13 cellular contexts compared by ENCODE assay signal in genomic region chr3:152245498-152246175, GRCh38. TPM values are rescaled to one million over a fixed set of nuclear protein-coding genes. Genes with fewer than 3 reads are reported as not detected.
DNase-seq lines count a peak whose midpoint lies in the region; ATAC-seq and TF ChIP-seq lines count a peak whose summit lies in the region.
"Had no signal": no experiment of that assay in that cellular context is flagged by ENCODE, and none has a peak within 500 bp of the region (broad histone marks: within the 10 kb centered on the region; RNA-seq: fewer than 3 reads in every experiment).

No MANE protein-coding gene starts in this region.

- 0 out of 2 replicates have a peak overlapping the region, but pooled peaks have one; percentile 37 for H3K14ac ChIP-seq in IMR-90 (replicated peaks; ENCODE audit: low read depth, low read length)

- H4K91ac ChIP-seq in IMR-90 (ENCODE audit: insufficient read depth, low read depth, low read length): no peak overlapping the region

- no peaks in the 10 kb centered on the region for H3K9me2 ChIP-seq in Karpas-422 (replicated peaks; ENCODE audit: insufficient read depth, low read length)

- H3K56ac ChIP-seq in IMR-90 (ENCODE audit: extremely low read depth, insufficient read depth, low read length): no peak overlapping the region

- peak overlapping the region; percentile 36 for H3K27ac ChIP-seq in CD8-positive, alpha-beta T cell (ENCODE audit: low read depth, low read length)
- H3K27ac ChIP-seq in IMR-90 (ENCODE audit: insufficient read depth, low read length): no peak overlapping the region
- peak overlapping the region; percentile 72 for H3K27ac ChIP-seq in naive thymus-derived CD4-positive, alpha-beta T cell (ENCODE audit: low read depth, low read length)
- no peak overlapping the region for H3K27ac ChIP-seq in Karpas-422 (ENCODE audit: low read length)
- H3K27ac ChIP-seq: breast epithelium, vagina had no signal

- H3K9me3 ChIP-seq in CD8-positive, alpha-beta T cell (ENCODE audit: low read length): no peaks in the 10 kb centered on the region
- H3K9me3 ChIP-seq in IMR-90 (ENCODE audit: control insufficient read depth, insufficient read depth, low read length) (no peaks in the 10 kb centered on the region), Karpas-422 (ENCODE audit: low read length) (no peaks in the 10 kb centered on the region; the same call in 1 of the 2 replicates)
- no peaks in the 10 kb centered on the region for H3K9me3 ChIP-seq in naive thymus-derived CD4-positive, alpha-beta T cell (ENCODE audit: control insufficient read depth in 2 of 3, low read length in 3 of 3)
- H3K9me3 ChIP-seq: breast epithelium, vagina had no signal

- H3K79me1 ChIP-seq in IMR-90 (ENCODE audit: low read depth in 1 of 2, low read length in 2 of 2): no peaks in the 10 kb centered on the region

- BruUV-seq in IMR-90 (replicated peaks; lab: Mats Ljungman, UMichigan): no TSS peak

- no CpG with 5 or more reads among the region's 3 CpGs for WGBS in IMR-90 (ENCODE audit: extremely low coverage in 2 of 2, insufficient read length in 1 of 2), 2 experiments

- peaks cover 36% of the 10 kb centered on the region for H3K4me1 Mint-ChIP-seq in CD8-positive, alpha-beta T cell (ENCODE audit: low read depth)
- H3K4me1 Mint-ChIP-seq in activated CD4-positive, alpha-beta memory T cell treated with anti-CD3 and anti-CD28 coated beads, Interleukin-2, amount 10 ng/mL, durations not matched to agents 7 days and 5 days: peaks cover 40% of the 10 kb centered on the region
- peaks cover 20 to 47% (median 37%) of the 10 kb centered on the region in 7 donors for H3K4me1 Mint-ChIP-seq in naive thymus-derived CD4-positive, alpha-beta T cell

- H2AK9ac ChIP-seq in IMR-90 (replicated peaks; ENCODE audit: low read depth, low read length, poor library complexity): no peak overlapping the region

- no peaks in the 10 kb centered on the region for H3K27me3 Mint-ChIP-seq in CD8-positive, alpha-beta T cell (ENCODE audit: low read depth)
- H3K27me3 Mint-ChIP-seq in activated CD4-positive, alpha-beta memory T cell treated with anti-CD3 and anti-CD28 coated beads, Interleukin-2, amount 10 ng/mL, durations not matched to agents 7 days and 5 days: no peaks in the 10 kb centered on the region
- no peaks in the 10 kb centered on the region for H3K27me3 Mint-ChIP-seq in naive thymus-derived CD4-positive, alpha-beta T cell

- no peak for DNase-seq in CD8-positive, alpha-beta T cell
- DNase-seq in IMR-90 (no peak), Karpas-422 (no peak), GM19238 (ENCODE audit: insufficient read length, low spot score) (no peak)
- DNase-seq in activated CD4-positive, alpha-beta memory T cell treated with anti-CD3 and anti-CD28 coated beads, Interleukin-2, amount 10 ng/mL, durations not matched to agents 7 days and 5 days: peak; percentile 29
- DNase-seq in naive thymus-derived CD4-positive, alpha-beta T cell: no peak
- no peak for DNase-seq in activated effector memory CD4-positive, alpha-beta T cell treated with anti-CD3 and anti-CD28 coated beads, Interleukin-2, amount 50 U/mL, for 16 hours
- DNase-seq: NCI-H1092, NCI-H526 treated with DMSO at 0.1 percent for 48 hours had no signal

- no peak overlapping the region for H4K5ac ChIP-seq in IMR-90 (ENCODE audit: low read depth, low read length)

- no peaks in the 10 kb centered on the region for H3K27me3 ChIP-seq in CD8-positive, alpha-beta T cell (ENCODE audit: insufficient read depth, low read length)
- H3K27me3 ChIP-seq in IMR-90 (ENCODE audit: control insufficient read depth, insufficient read depth, low read length) (no peaks in the 10 kb centered on the region), Karpas-422 (ENCODE audit: low read length) (no peaks in the 10 kb centered on the region)
- no peaks in the 10 kb centered on the region for H3K27me3 ChIP-seq in naive thymus-derived CD4-positive, alpha-beta T cell (ENCODE audit: control insufficient read depth in 2 of 2, insufficient read depth in 2 of 2, low read length in 2 of 2)
- H3K27me3 ChIP-seq: breast epithelium, vagina had no signal

- H3K36me3 Mint-ChIP-seq in CD8-positive, alpha-beta T cell: peaks cover 16% of the 10 kb centered on the region
- peaks cover 15% of the 10 kb centered on the region for H3K36me3 Mint-ChIP-seq in activated CD4-positive, alpha-beta memory T cell treated with anti-CD3 and anti-CD28 coated beads, Interleukin-2, amount 10 ng/mL, durations not matched to agents 7 days and 5 days (ENCODE audit: low read depth)
- peaks cover 0 to 24% (median 0%) of the 10 kb centered on the region in 5 donors for H3K36me3 Mint-ChIP-seq in naive thymus-derived CD4-positive, alpha-beta T cell

- peak overlapping the region; percentile 85 for H3K4me3 Mint-ChIP-seq in CD8-positive, alpha-beta T cell
- H3K4me3 Mint-ChIP-seq in activated CD4-positive, alpha-beta memory T cell treated with anti-CD3 and anti-CD28 coated beads, Interleukin-2, amount 10 ng/mL, durations not matched to agents 7 days and 5 days: peak overlapping the region; percentile 81
- H3K4me3 Mint-ChIP-seq in naive thymus-derived CD4-positive, alpha-beta T cell: peak overlapping the region; percentile 71 to 95 (median 90)

- in situ Hi-C loops in IMR-90 (cut with MboI; ENCODE audit: low sequenced_read_pairs): no loop called here

- no peak overlapping the region for H4K8ac ChIP-seq in IMR-90 (ENCODE audit: low read depth in 2 of 2, low read length in 2 of 2)

- peak overlapping the region; percentile 51 for H3K4me3 ChIP-seq in CD8-positive, alpha-beta T cell (ENCODE audit: low read depth, low read length)
- H3K4me3 ChIP-seq in IMR-90 (ENCODE audit: insufficient read depth, low read depth, low read length): no peak overlapping the region
- H3K4me3 ChIP-seq in naive thymus-derived CD4-positive, alpha-beta T cell (ENCODE audit: low read length): peak overlapping the region; percentile 57
- H3K4me3 ChIP-seq in Karpas-422 (ENCODE audit: low read length): no peak overlapping the region
- H3K4me3 ChIP-seq: breast epithelium, vagina had no signal

- TF ChIP-seq RAD21 in IMR-90 (IDR thresholded peaks at IDR 0.05; ENCODE audit: low read length): no peak

- peak overlapping the region; percentile 84 for H3K27ac Mint-ChIP-seq in CD8-positive, alpha-beta T cell
- H3K27ac Mint-ChIP-seq in activated CD4-positive, alpha-beta memory T cell treated with anti-CD3 and anti-CD28 coated beads, Interleukin-2, amount 10 ng/mL, durations not matched to agents 7 days and 5 days: peak overlapping the region; percentile 90
- peak overlapping the region; percentile 76 to 97 (median 90) for H3K27ac Mint-ChIP-seq in naive thymus-derived CD4-positive, alpha-beta T cell

- no peaks in the 10 kb centered on the region for H3K79me2 ChIP-seq in Karpas-422 (ENCODE audit: low read length)

- H2BK20ac ChIP-seq in IMR-90 (ENCODE audit: low read depth, low read length): no peak overlapping the region

- H2BK120ac ChIP-seq in IMR-90 (ENCODE audit: low read depth, low read length): no peak overlapping the region

- no peak for TF ChIP-seq POLR2A in IMR-90 (IDR thresholded peaks at IDR 0.05; ENCODE audit: low read depth, low read length)

- H4K20me1 ChIP-seq in IMR-90 (ENCODE audit: insufficient read depth, low read length) (no peaks in the 10 kb centered on the region), Karpas-422 (ENCODE audit: insufficient read depth, low read depth, low read length) (no peaks in the 10 kb centered on the region)

- POLR2A ChIA-PET in CD8-positive, alpha-beta T cell (lab: Charles Lee): interaction anchor here (0.6 to 6.7 kb wide), 4 partner anchors 13 to 198 kb away, joined by 3 to 88 read pairs (median 8); partner anchors contain the start of gene MBNL1
- POLR2A ChIA-PET in IMR-90 (lab: Charles Lee; ENCODE audit: unreplicated experiment): no interaction called here
- POLR2A ChIA-PET in activated CD4-positive, alpha-beta memory T cell treated with anti-CD3 and anti-CD28 coated beads, Interleukin-2, amount 10 ng/mL, durations not matched to agents 7 days and 5 days (lab: Charles Lee): interaction anchor here (1.0 to 8.9 kb wide), 13 partner anchors 13 to 62 kb away, joined by 3 to 268 read pairs (median 24); partner anchors contain the start of gene MBNL1
- POLR2A ChIA-PET in naive thymus-derived CD4-positive, alpha-beta T cell (lab: Charles Lee): interaction anchor here (0.8 to 10.6 kb wide), 19 partner anchors 9 to 198 kb away, joined by 3 to 252 read pairs (median 10); partner anchors contain the start of gene MBNL1

- TF ChIP-seq CTCF in CD8-positive, alpha-beta T cell (IDR thresholded peaks at IDR 0.05): no peak
- no peak for TF ChIP-seq CTCF in IMR-90 (conservative IDR thresholded peaks at IDR 0.05; ENCODE audit: low read depth, low read length)

- no peaks in the 10 kb centered on the region for H3K36me3 ChIP-seq in CD8-positive, alpha-beta T cell (ENCODE audit: insufficient read depth, low read length)
- H3K36me3 ChIP-seq in IMR-90 (ENCODE audit: control insufficient read depth, insufficient read depth, low read length) (no peaks in the 10 kb centered on the region), Karpas-422 (ENCODE audit: insufficient read depth, low read length) (no peaks in the 10 kb centered on the region)
- no peaks in the 10 kb centered on the region for H3K36me3 ChIP-seq in naive thymus-derived CD4-positive, alpha-beta T cell (ENCODE audit: control insufficient read depth in 2 of 3, insufficient read depth in 3 of 3, low read length in 3 of 3)
- H3K36me3 ChIP-seq: breast epithelium, vagina had no signal

- no peak overlapping the region for H2BK15ac ChIP-seq in IMR-90 (ENCODE audit: low read depth, low read length)

- no peak overlapping the region for H2AK5ac ChIP-seq in IMR-90 (ENCODE audit: low read depth, low read length)

- H3K9ac ChIP-seq in IMR-90 (ENCODE audit: low read depth, low read length) (no peak overlapping the region), Karpas-422 (ENCODE audit: low read length) (no peak overlapping the region)

- no peak overlapping the region for H3K23ac ChIP-seq in IMR-90 (ENCODE audit: low read depth, low read length)

- intact Hi-C loops in CD8-positive, alpha-beta T cell (cut with DNase I, micrococcal nuclease): loop anchor here (1.0 to 2.0 kb wide), 3 partner anchors 12 to 23 kb away; partner anchors contain the start of gene MBNL1 (in 2 of the 2)
- intact Hi-C loops in IMR-90 (cut with micrococcal nuclease): no loop called here
- intact Hi-C loops in naive thymus-derived CD4-positive, alpha-beta T cell (cut with micrococcal nuclease): loop anchor here (1.0 to 10.0 kb wide), 5 partner anchors 10 to 449 kb away; no protein-coding TSS in a partner anchor

- no peak overlapping the region for H2AFZ ChIP-seq in IMR-90 (replicated peaks; ENCODE audit: low read length, poor library complexity)
- H2AFZ ChIP-seq in Karpas-422 (ENCODE audit: low read length): no peak overlapping the region

- H3K18ac ChIP-seq in IMR-90 (ENCODE audit: low read depth, low read length): no peak overlapping the region

- no peaks in the 10 kb centered on the region for H3K9me1 ChIP-seq in IMR-90 (ENCODE audit: insufficient read depth, low read length)

- no peaks in the 10 kb centered on the region for H3K9me3 Mint-ChIP-seq in CD8-positive, alpha-beta T cell
- H3K9me3 Mint-ChIP-seq in activated CD4-positive, alpha-beta memory T cell treated with anti-CD3 and anti-CD28 coated beads, Interleukin-2, amount 10 ng/mL, durations not matched to agents 7 days and 5 days: no peaks in the 10 kb centered on the region
- H3K9me3 Mint-ChIP-seq in naive thymus-derived CD4-positive, alpha-beta T cell: peaks cover 0 to 3% (median 0%) of the 10 kb centered on the region in 11 donors

- no peak overlapping the region for H3K4ac ChIP-seq in IMR-90 (ENCODE audit: low read depth, low read length)

- no peak overlapping the region for H2BK5ac ChIP-seq in IMR-90 (ENCODE audit: low read depth, low read length, poor library complexity, severe bottlenecking)

- CTCF ChIA-PET in CD8-positive, alpha-beta T cell (lab: Charles Lee): interaction anchor here (2.2 to 2.9 kb wide), 4 partner anchors 10 to 62 kb away, joined by 7 to 11 read pairs (median 9); partner anchors contain the start of gene MBNL1
- CTCF ChIA-PET in IMR-90 (lab: Yijun Ruan, JAX): no interaction called here
- CTCF ChIA-PET in activated CD4-positive, alpha-beta memory T cell treated with anti-CD3 and anti-CD28 coated beads, Interleukin-2, amount 10 ng/mL, durations not matched to agents 7 days and 5 days (lab: Charles Lee): interaction anchor here (0.6 to 2.7 kb wide), 4 partner anchors 9 to 40 kb away, joined by 3 to 21 read pairs (median 6); partner anchors contain the start of gene MBNL1
- CTCF ChIA-PET in naive thymus-derived CD4-positive, alpha-beta T cell (lab: Charles Lee): interaction anchor here (0.7 to 0.8 kb wide), 3 partner anchors 23 to 62 kb away, joined by 3 to 4 read pairs (median 3); partner anchors contain the start of gene MBNL1

- dilution Hi-C loops in IMR-90 (cut with HindIII; ENCODE audit: low sequenced_read_pairs, unreplicated experiment): no loop called here

- no peak overlapping the region for H3K4me2 ChIP-seq in IMR-90 (ENCODE audit: low read depth, low read length)
- H3K4me2 ChIP-seq in Karpas-422 (ENCODE audit: low read depth, low read length, poor library complexity, severe bottlenecking): no peak overlapping the region

- peak; percentile 46 for ATAC-seq in CD8-positive, alpha-beta T cell
- ATAC-seq in IMR-90 (ENCODE audit: low read depth) (no peak), HG03280 (IDR thresholded peaks at IDR 0.05; ENCODE audit: unreplicated experiment) (no peak)
- peak; percentile 43 for ATAC-seq in naive thymus-derived CD4-positive, alpha-beta T cell
- ATAC-seq: sciatic nerve had no signal

- peaks cover 26% of the 10 kb centered on the region for H3K4me1 ChIP-seq in CD8-positive, alpha-beta T cell (ENCODE audit: insufficient read depth, low read length)
- H3K4me1 ChIP-seq in IMR-90 (ENCODE audit: control insufficient read depth, insufficient read depth, low read length): peaks cover 3% of the 10 kb centered on the region; the same call in 1 of the 2 replicates
- peaks cover 25 to 31% of the 10 kb centered on the region in 2 donors for H3K4me1 ChIP-seq in naive thymus-derived CD4-positive, alpha-beta T cell (ENCODE audit: control insufficient read depth in 2 of 2, insufficient read depth in 2 of 2, low read length in 2 of 2)
- H3K4me1 ChIP-seq in Karpas-422 (ENCODE audit: low read length): peaks cover 7% of the 10 kb centered on the region
- H3K4me1 ChIP-seq: breast epithelium, vagina had no signal

RNA-seq across cellular contexts. Expression of gene MBNL1, which starts 23.1 kb away (rescaled TPM):
- total RNA-seq in CD8-positive, alpha-beta T cell: 100 to 1,000 TPM; 515 to 529 TPM
- 515 and 664 TPM in 2 replicates for total RNA-seq in IMR-90 (2012; rRNA removed)
- polyA plus RNA-seq in IMR-90 (2012; rRNA removed): 127 and 129 TPM in 2 replicates
- 41.6 and 47.4 TPM in 2 replicates for polyA plus RNA-seq in IMR-90 (2012; cell fraction: cytosol; rRNA removed)
- 48.0 and 82.1 TPM in 2 replicates for polyA plus RNA-seq in IMR-90 (2012; cell fraction: nucleus; rRNA removed; ENCODE audit: low replicate concordance)
- 100 to 1,000 TPM; 289 to 305 TPM for total RNA-seq in activated CD4-positive, alpha-beta memory T cell treated with anti-CD3 and anti-CD28 coated beads, Interleukin-2, amount 10 ng/mL, durations not matched to agents 7 days and 5 days
- 100 to 1,000 TPM; 459 to 675 (median 508) TPM for total RNA-seq in naive thymus-derived CD4-positive, alpha-beta T cell
- polyA plus RNA-seq in naive thymus-derived CD4-positive, alpha-beta T cell: 100 to 1,000 TPM; 371 to 389 TPM
- total RNA-seq in Karpas-422 (2014; rRNA removed; shearing (Covaris generic); ENCODE audit: low replicate concordance): 172 and 265 TPM in 2 replicates

Comparison
In these comparisons a context has a peak if more than half of its experiments do, and no peak if none do; other contexts are left out.
1. ATAC-seq: peak in CD8-positive, alpha-beta T cell (single experiment) and naive thymus-derived CD4-positive, alpha-beta T cell (single experiment); none in IMR-90 (single experiment) and HG03280 (single experiment).
2. H3K27ac ChIP-seq: peak in CD8-positive, alpha-beta T cell (single experiment) and naive thymus-derived CD4-positive, alpha-beta T cell (single experiment); none in IMR-90 (single experiment) and Karpas-422 (single experiment).
3. H3K4me3 ChIP-seq: peak in CD8-positive, alpha-beta T cell (single experiment) and naive thymus-derived CD4-positive, alpha-beta T cell (single experiment); none in IMR-90 (single experiment) and Karpas-422 (single experiment).
4. Peak in every context shown above with its lines, with median percentiles within 50 percentile points of each other: H3K27ac Mint-ChIP-seq and H3K4me3 Mint-ChIP-seq.